30 cellular contexts compared by ENCODE assay signal in the genomic region with DNA sequence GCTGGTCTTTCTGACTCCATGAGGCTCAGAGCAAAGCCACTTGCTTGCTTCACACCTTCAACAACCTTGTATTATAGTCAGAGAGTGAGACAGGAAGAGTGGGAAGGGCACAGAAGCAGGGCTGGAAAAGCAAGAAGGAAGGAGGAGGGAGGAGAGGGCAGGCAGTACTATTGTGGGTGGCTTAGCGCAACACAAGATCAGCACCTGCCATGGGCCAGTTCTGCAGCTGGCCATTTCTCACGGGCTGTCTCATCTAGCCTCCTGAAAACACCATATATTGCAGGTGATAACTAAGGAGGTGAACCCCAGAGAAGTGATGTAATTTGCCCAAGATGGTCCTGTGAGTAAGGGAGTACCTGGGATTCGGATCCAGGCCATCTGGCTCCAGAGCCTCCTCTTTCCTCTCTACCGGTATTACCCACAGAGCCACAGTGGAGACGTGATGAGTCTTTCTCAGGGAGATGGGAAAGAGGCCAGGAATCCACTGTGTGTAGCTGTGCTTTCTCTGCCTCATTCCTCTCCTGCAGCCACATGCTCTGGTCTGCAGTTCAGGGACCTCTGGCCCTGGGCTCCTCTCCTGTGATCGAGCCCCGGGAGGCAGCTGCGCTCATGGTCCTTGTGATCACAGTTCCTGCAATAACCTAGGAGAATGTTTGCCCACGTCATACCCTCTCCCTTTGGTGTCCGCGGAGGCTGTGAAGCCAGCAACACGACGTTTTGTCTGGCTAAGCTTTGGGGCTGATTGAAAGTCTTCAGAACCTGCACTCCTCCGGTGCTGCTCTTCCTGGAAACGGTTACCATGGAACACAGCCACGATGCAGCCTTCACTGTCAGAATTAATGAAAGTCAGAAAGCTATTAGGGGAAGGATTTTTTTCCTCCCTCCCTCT.
A peak's percentile ranks its signal among the peaks of the same experiment; 100 is the strongest.
DNase-seq lines count a peak whose midpoint lies in the region; ATAC-seq and TF ChIP-seq lines count a peak whose summit lies in the region.
"Had no signal": no experiment of that assay in that cellular context is flagged by ENCODE, and none has a peak within 500 bp of the region (broad histone marks: within the 10 kb centered on the region; RNA-seq: fewer than 3 reads in every experiment).

No MANE protein-coding gene starts in this region.

- DNase-seq in SK-N-SH (peak; percentile 17), cerebellum (ENCODE audit: low spot score) (peak; percentile 78), neural progenitor cell (ENCODE audit: low spot score) (no peak), stomach (no peak)
- DNase-seq: activated CD4-positive, alpha-beta T cell treated with anti-CD3 and anti-CD28 coated beads for 36 hours; activated CD8-positive, alpha-beta memory T cell treated with anti-CD3 and anti-CD28 coated beads, Interleukin-2, amount 50 U/mL, for 48 hours; activated CD8-positive, alpha-beta T cell treated with anti-CD3 and anti-CD28 coated beads for 36 hours; activated naive CD4-positive, alpha-beta T cell treated with anti-CD3 and anti-CD28 coated beads, Interleukin-2, amount 10 ng/mL, durations not matched to agents 7 days and 5 days; colonic mucosa; effector CD8-positive, alpha-beta T cell; H7; left ventricle myocardium superior; MM.1S; NCI-H1105 treated with DMSO at 0.1 percent for 48 hours; NCI-H1930; NCI-H226; psoas muscle; SIG-M5; stimulated activated CD4-positive, alpha-beta T cell treated with anti-CD3 and anti-CD28 coated beads, Interleukin-4, amount 100 ng/mL, for 1 hour; T1000; trophoblast cell had no signal

- H3K36me3 Mint-ChIP-seq in neural progenitor cell = no peaks in the 10 kb centered on the region
- H3K36me3 Mint-ChIP-seq: activated naive CD4-positive, alpha-beta T cell treated with anti-CD3 and anti-CD28 coated beads, Interleukin-2, amount 10 ng/mL, durations not matched to agents 7 days and 5 days; CD14-positive monocyte had no signal

- WGBS in SK-N-SH (ENCODE audit: low lambda C conversion rate) = 35% methylated on average over 14 of the region's 16 CpGs
- WGBS in stomach, 5 donors = 54 to 68% (median 64%) methylated on average over 15 to 16 of the region's 16 CpGs

- H3K4me2 ChIP-seq in SK-N-SH (no peak overlapping the region), neural progenitor cell (no peak overlapping the region)
- H3K4me2 ChIP-seq: KMS-11 had no signal

- no peaks in the 10 kb centered on the region for H3K9me2 ChIP-seq in SK-N-SH

- no peaks in the 10 kb centered on the region for H3K27me3 ChIP-seq in SK-N-SH (ENCODE audit: insufficient read depth)
- H3K27me3 ChIP-seq in neural progenitor cell = no peaks in the 10 kb centered on the region
- peaks cover 0 to 31% (median 3%) of the 10 kb centered on the region in 3 donors for H3K27me3 ChIP-seq in stomach
- H3K27me3 ChIP-seq: colonic mucosa had no signal

- POLR2A ChIA-PET in SK-N-SH (lab: Yijun Ruan, JAX) = no interaction called here

- no peaks in the 10 kb centered on the region for H3K27me3 Mint-ChIP-seq in neural progenitor cell (ENCODE audit: insufficient read depth, low read depth)

- CTCF ChIA-PET in SK-N-SH (lab: Yijun Ruan, JAX) = interaction anchor here (0.6 to 2.2 kb wide), 7 partner anchors 11 to 295 kb away, joined by 3 to 6 read pairs (median 3); no protein-coding TSS in a partner anchor

- H3K9ac ChIP-seq in SK-N-SH (no peak overlapping the region), neural progenitor cell (no peak overlapping the region)
- H3K9ac ChIP-seq: KMS-11 had no signal

- TF ChIP-seq RAD21 in SK-N-SH (IDR thresholded peaks at IDR 0.05; ENCODE audit: low read length) = no peak

- H3K9me3 Mint-ChIP-seq in neural progenitor cell = no peaks in the 10 kb centered on the region
- H3K9me3 Mint-ChIP-seq: activated CD8-positive, alpha-beta T cell treated with anti-CD3 and anti-CD28 coated beads for 36 hours; activated naive CD4-positive, alpha-beta T cell treated with anti-CD3 and anti-CD28 coated beads, Interleukin-2, amount 10 ng/mL, durations not matched to agents 7 days and 5 days had no signal

- peak overlapping the region; percentile 48 for H3K4me3 Mint-ChIP-seq in neural progenitor cell
- H3K4me3 Mint-ChIP-seq: activated CD4-positive, alpha-beta T cell treated with anti-CD3 and anti-CD28 coated beads for 36 hours; activated CD8-positive, alpha-beta T cell treated with anti-CD3 and anti-CD28 coated beads for 36 hours; activated naive CD4-positive, alpha-beta T cell treated with anti-CD3 and anti-CD28 coated beads, Interleukin-2, amount 10 ng/mL, durations not matched to agents 7 days and 5 days; CD14-positive monocyte had no signal

- H3K27ac ChIP-seq in SK-N-SH (ENCODE audit: low read depth in 2 of 2, low read length in 1 of 2) (no peak overlapping the region), neural progenitor cell (no peak overlapping the region), stomach (no peak overlapping the region)
- H3K27ac ChIP-seq: breast epithelium, colonic mucosa, epithelial cell of prostate, KMS-11, psoas muscle, VCaP had no signal

- H3K27ac Mint-ChIP-seq in neural progenitor cell = peak overlapping the region; percentile 98
- H3K27ac Mint-ChIP-seq: activated CD4-positive, alpha-beta T cell treated with anti-CD3 and anti-CD28 coated beads for 36 hours; activated CD8-positive, alpha-beta T cell treated with anti-CD3 and anti-CD28 coated beads for 36 hours; activated naive CD4-positive, alpha-beta T cell treated with anti-CD3 and anti-CD28 coated beads, Interleukin-2, amount 10 ng/mL, durations not matched to agents 7 days and 5 days had no signal

- H3K36me3 ChIP-seq in SK-N-SH (replicated peaks in 1 of 2; ENCODE audit: control insufficient read depth in 1 of 2, insufficient read depth in 2 of 2, low read length in 1 of 2) (no peaks in the 10 kb centered on the region), neural progenitor cell (no peaks in the 10 kb centered on the region), stomach (no peaks in the 10 kb centered on the region)
- H3K36me3 ChIP-seq: breast epithelium, colonic mucosa had no signal

- TF ChIP-seq CTCF in SK-N-SH (IDR thresholded peaks at IDR 0.05) (no peak), neural progenitor cell (IDR thresholded peaks at IDR 0.05) (no peak), stomach (IDR thresholded peaks at IDR 0.05) (no peak)

- H3K4me1 ChIP-seq in SK-N-SH (ENCODE audit: control insufficient read depth in 1 of 2, insufficient read depth in 2 of 2, low read depth in 1 of 2, low read length in 1 of 2) = peaks cover 0 to 7% of the 10 kb centered on the region in 2 experiments; a peak in 1 of 4 replicates
- no peaks in the 10 kb centered on the region for H3K4me1 ChIP-seq in neural progenitor cell
- no peaks in the 10 kb centered on the region for H3K4me1 ChIP-seq in stomach
- H3K4me1 ChIP-seq: breast epithelium, colonic mucosa, psoas muscle had no signal

- no peak overlapping the region for H3K4me3 ChIP-seq in SK-N-SH (ENCODE audit: low read depth in 2 of 2, low read length in 1 of 2)
- no peak overlapping the region for H3K4me3 ChIP-seq in neural progenitor cell
- no peak overlapping the region for H3K4me3 ChIP-seq in stomach
- H3K4me3 ChIP-seq: breast epithelium, colonic mucosa, psoas muscle had no signal

- no peaks in the 10 kb centered on the region for H3F3A ChIP-seq in SK-N-SH (replicated peaks; ENCODE audit: insufficient read depth)
- H3F3A ChIP-seq in neural progenitor cell (ENCODE audit: low read depth) = no peaks in the 10 kb centered on the region

- H3K79me2 ChIP-seq in SK-N-SH (ENCODE audit: insufficient read depth) = no peaks in the 10 kb centered on the region
- no peaks in the 10 kb centered on the region for H3K79me2 ChIP-seq in neural progenitor cell (ENCODE audit: low read depth)

- H2AFZ ChIP-seq in SK-N-SH (ENCODE audit: low read depth) = no peak overlapping the region
- H2AFZ ChIP-seq in neural progenitor cell (replicated peaks) = no peak overlapping the region

- no peak for TF ChIP-seq EP300 in SK-N-SH (IDR thresholded peaks at IDR 0.05; ENCODE audit: borderline replicate concordance in 1 of 2, low read depth in 1 of 2, low read length in 1 of 2)
- no peak for TF ChIP-seq EP300 in stomach (IDR thresholded peaks at IDR 0.05)

- H4K20me1 ChIP-seq in SK-N-SH (ENCODE audit: insufficient read depth) (no peaks in the 10 kb centered on the region), neural progenitor cell (ENCODE audit: low read depth) (no peaks in the 10 kb centered on the region)

- H3K9me3 ChIP-seq in SK-N-SH (no peaks in the 10 kb centered on the region), neural progenitor cell (ENCODE audit: low read depth) (no peaks in the 10 kb centered on the region), stomach (peaks cover 0 to 3% (median under 1%) of the 10 kb centered on the region in 4 donors)
- H3K9me3 ChIP-seq: breast epithelium, colonic mucosa, psoas muscle had no signal

- peaks cover 26% of the 10 kb centered on the region for H3K4me1 Mint-ChIP-seq in neural progenitor cell
- H3K4me1 Mint-ChIP-seq: activated CD4-positive, alpha-beta T cell treated with anti-CD3 and anti-CD28 coated beads for 36 hours; activated naive CD4-positive, alpha-beta T cell treated with anti-CD3 and anti-CD28 coated beads, Interleukin-2, amount 10 ng/mL, durations not matched to agents 7 days and 5 days; CD14-positive monocyte had no signal

- no peak for TF ChIP-seq POLR2A in stomach (IDR thresholded peaks at IDR 0.05)

- ATAC-seq in SK-N-SH treated with all-trans-retinoic acid at 6 μM for 48 hours (no peak), HG02798 (IDR thresholded peaks at IDR 0.05; ENCODE audit: poor library complexity, unreplicated experiment) (no peak), GM21717 (IDR thresholded peaks at IDR 0.05; ENCODE audit: unreplicated experiment) (no peak), HG03457 (IDR thresholded peaks at IDR 0.05; ENCODE audit: unreplicated experiment) (no peak)
- ATAC-seq: activated CD4-positive, alpha-beta T cell treated with anti-CD3 and anti-CD28 coated beads for 36 hours; activated CD8-positive, alpha-beta T cell treated with anti-CD3 and anti-CD28 coated beads for 36 hours; left ventricle myocardium superior; psoas muscle had no signal

- intact Hi-C loops in stomach (cut with DNase I; ENCODE audit: low total_unique reads) = no loop called here

TF ChIP-seq in SK-N-SH, 30 proteins besides CTCF, POLR2A, EP300 and RAD21 (continues in another document):
- TF ChIP-seq, protein P1, sequence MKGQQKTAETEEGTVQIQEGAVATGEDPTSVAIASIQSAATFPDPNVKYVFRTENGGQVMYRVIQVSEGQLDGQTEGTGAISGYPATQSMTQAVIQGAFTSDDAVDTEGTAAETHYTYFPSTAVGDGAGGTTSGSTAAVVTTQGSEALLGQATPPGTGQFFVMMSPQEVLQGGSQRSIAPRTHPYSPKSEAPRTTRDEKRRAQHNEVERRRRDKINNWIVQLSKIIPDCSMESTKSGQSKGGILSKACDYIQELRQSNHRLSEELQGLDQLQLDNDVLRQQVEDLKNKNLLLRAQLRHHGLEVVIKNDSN (IDR thresholded peaks at IDR 0.05; ENCODE audit: borderline replicate concordance, low read depth) = no peak

TF ChIP-seq in SK-N-SH treated with all-trans-retinoic acid at 6 μM for 48 hours, 23 proteins besides CTCF, POLR2A, EP300 and RAD21 (continues in another document):
- no peak for TF ChIP-seq ZFP3 (CRISPR knock-in tag; IDR thresholded peaks at IDR 0.05)
- TF ChIP-seq CSDC2 (CRISPR knock-in tag; IDR thresholded peaks at IDR 0.05) = no peak
- no peak for TF ChIP-seq ISL1 (CRISPR knock-in tag; IDR thresholded peaks at IDR 0.05)

Comparison
In these comparisons a context has a peak if more than half of its experiments do, and no peak if none do; other contexts are left out.
1. DNase-seq: peak in SK-N-SH (single experiment) and cerebellum (single experiment); none in neural progenitor cell (single experiment) and stomach (single experiment).